In genomic region chr1:238639861-238640260, GRCh38 we compare ENCODE assay signal across 21 cellular contexts.
"Had no signal": no experiment of that assay in that cellular context is flagged by ENCODE, and none has a peak within 500 bp of the region (broad histone marks: within the 10 kb centered on the region; RNA-seq: fewer than 3 reads in every experiment).

No MANE protein-coding gene starts in this region.

- H3K36me3 Mint-ChIP-seq: activated naive CD8-positive, alpha-beta T cell treated with anti-CD3 and anti-CD28 coated beads, Interleukin-2, amount 10 ng/mL, durations not matched to agents 7 days and 5 days; brain; mesothelial cell of epicardium; natural killer cell treated with Interleukin-12 subunit alpha and Interleukin-12 subunit beta and Interleukin-15 and Interleukin-18, amount 100 ng/mL, for 72 hours; type B pancreatic cell had no signal

- H3K9me3 ChIP-seq: testis had no signal

- H3K27me3 ChIP-seq: dorsolateral prefrontal cortex, testis had no signal

- H3K27ac ChIP-seq: dorsolateral prefrontal cortex, testis had no signal

- H3K27me3 Mint-ChIP-seq: activated CD4-positive, alpha-beta T cell treated with anti-CD3 and anti-CD28 coated beads, Interleukin-2, amount 10 ng/mL, durations not matched to agents 7 days and 5 days; activated naive CD8-positive, alpha-beta T cell treated with anti-CD3 and anti-CD28 coated beads, Interleukin-2, amount 10 ng/mL, durations not matched to agents 7 days and 5 days; brain; natural killer cell treated with Interleukin-12 subunit alpha and Interleukin-12 subunit beta and Interleukin-15 and Interleukin-18, amount 100 ng/mL, for 72 hours; type B pancreatic cell had no signal

- DNase-seq: activated CD4-positive, alpha-beta T cell treated with anti-CD3 and anti-CD28 coated beads, Interleukin-2, amount 10 ng/mL, durations not matched to agents 7 days and 5 days; activated CD8-positive, alpha-beta memory T cell treated with anti-CD3 and anti-CD28 coated beads for 24 hours; activated gamma-delta T cell treated with Interleukin-2 at 50 U/mL for 16 hours; activated naive CD8-positive, alpha-beta T cell treated with anti-CD3 and anti-CD28 coated beads, Interleukin-2, amount 10 ng/mL, durations not matched to agents 7 days and 5 days; central memory CD4-positive, alpha-beta T cell; dorsolateral prefrontal cortex; foreskin fibroblast; glutamatergic neuron; hippocampal formation; occipital lobe; retina; stimulated activated CD4-positive, alpha-beta T cell treated with anti-CD3 and anti-CD28 coated beads, Interleukin-15, amount 100 ng/mL, for 24 hours; stimulated activated CD4-positive, alpha-beta T cell treated with anti-CD3 and anti-CD28 coated beads, Interleukin-2, amount 100 ng/mL, for 48 hours; T1000; testis had no signal

- ATAC-seq: left lobe of liver; natural killer cell treated with Interleukin-12 subunit alpha and Interleukin-12 subunit beta and Interleukin-15 and Interleukin-18, amount 100 ng/mL, for 72 hours had no signal

- H3K27ac Mint-ChIP-seq: activated CD4-positive, alpha-beta T cell treated with anti-CD3 and anti-CD28 coated beads, Interleukin-2, amount 10 ng/mL, durations not matched to agents 7 days and 5 days; activated naive CD8-positive, alpha-beta T cell treated with anti-CD3 and anti-CD28 coated beads, Interleukin-2, amount 10 ng/mL, durations not matched to agents 7 days and 5 days; brain; mesothelial cell of epicardium; natural killer cell treated with Interleukin-12 subunit alpha and Interleukin-12 subunit beta and Interleukin-15 and Interleukin-18, amount 100 ng/mL, for 72 hours; type B pancreatic cell had no signal

- H3K4me3 Mint-ChIP-seq: activated CD4-positive, alpha-beta T cell treated with anti-CD3 and anti-CD28 coated beads, Interleukin-2, amount 10 ng/mL, durations not matched to agents 7 days and 5 days; activated naive CD8-positive, alpha-beta T cell treated with anti-CD3 and anti-CD28 coated beads, Interleukin-2, amount 10 ng/mL, durations not matched to agents 7 days and 5 days; brain; mesothelial cell of epicardium; natural killer cell treated with Interleukin-12 subunit alpha and Interleukin-12 subunit beta and Interleukin-15 and Interleukin-18, amount 100 ng/mL, for 72 hours; type B pancreatic cell had no signal

- H3K4me1 ChIP-seq: testis had no signal

- H3K4me1 Mint-ChIP-seq: activated CD4-positive, alpha-beta T cell treated with anti-CD3 and anti-CD28 coated beads, Interleukin-2, amount 10 ng/mL, durations not matched to agents 7 days and 5 days; activated naive CD8-positive, alpha-beta T cell treated with anti-CD3 and anti-CD28 coated beads, Interleukin-2, amount 10 ng/mL, durations not matched to agents 7 days and 5 days had no signal

- H3K9me3 Mint-ChIP-seq: activated CD4-positive, alpha-beta T cell treated with anti-CD3 and anti-CD28 coated beads, Interleukin-2, amount 10 ng/mL, durations not matched to agents 7 days and 5 days; activated naive CD8-positive, alpha-beta T cell treated with anti-CD3 and anti-CD28 coated beads, Interleukin-2, amount 10 ng/mL, durations not matched to agents 7 days and 5 days; brain; type B pancreatic cell had no signal

- H3K4me3 ChIP-seq: dorsolateral prefrontal cortex, lung, testis had no signal
